8 cellular contexts compared by ENCODE assay signal in genomic region chr9:120579750-120580590, GRCh38.
DNase-seq lines count a peak whose midpoint lies in the region; ATAC-seq and TF ChIP-seq lines count a peak whose summit lies in the region.

TSS of gene CDK5RAP2 (minus strand) at chr9:120580167. CDS start at chr9:120579978, 189 bp downstream.

- H3K27me3 Mint-ChIP-seq in central memory CD8-positive, alpha-beta T cell = no peaks in the 10 kb centered on the region

- DNase-seq in AG09309 (ENCODE audit: low read depth) (peak; percentile 93), NCI-H446 (lab: John Stamatoyannopoulos, UW) (peak; percentile 83 to 96), iris pigment epithelial cell (ENCODE audit: low read depth) (peak; percentile 99)
- peak; percentile 87 for DNase-seq in activated CD4-positive, CD25-positive, alpha-beta regulatory T cell treated with anti-CD3 and anti-CD28 coated beads, Interleukin-2, amount 50 U/mL, for 16 hours (ENCODE audit: low read depth, low spot score)
- peak; percentile 74 to 86 for DNase-seq in central memory CD8-positive, alpha-beta T cell (ENCODE audit: low spot score in 2 of 2)
- peak; percentile 85 to 90 for DNase-seq in stimulated activated CD4-positive, alpha-beta T cell treated with anti-CD3 and anti-CD28 coated beads, Interleukin-12 subunit alpha, Interleukin-12 subunit beta, amount 100 ng/mL, for 24 hours (ENCODE audit: low read depth in 2 of 2)

- no peaks in the 10 kb centered on the region for H3K9me3 Mint-ChIP-seq in central memory CD8-positive, alpha-beta T cell

- peak within 1 kb of the TSS; percentile 76 for H3K4me3 ChIP-seq in AG09309 (ENCODE audit: control insufficient read depth, low read depth, low read length)

- ATAC-seq in GM19025 (IDR thresholded peaks at IDR 0.05; ENCODE audit: low read depth, unreplicated experiment) (peak; percentile 86), HG03342 (IDR thresholded peaks at IDR 0.05; ENCODE audit: unreplicated experiment) (peak; percentile 87)
- ATAC-seq in central memory CD8-positive, alpha-beta T cell (replicated peaks; ENCODE audit: extremely low read depth, poor library complexity, severe bottlenecking) = peak; percentile 97

- H3K4me1 Mint-ChIP-seq in central memory CD8-positive, alpha-beta T cell = peaks cover 63% of the 10 kb centered on the region

- peaks cover 5% of the 10 kb centered on the region for H3K36me3 Mint-ChIP-seq in central memory CD8-positive, alpha-beta T cell (ENCODE audit: insufficient read depth)

- no peak for TF ChIP-seq CTCF in AG09309 (IDR thresholded peaks at IDR 0.05; ENCODE audit: control insufficient read depth, insufficient read depth, low read depth, low read length, missing control alignments)

- H3K4me3 Mint-ChIP-seq in central memory CD8-positive, alpha-beta T cell = peak within 1 kb of the TSS; percentile 94

- H3K27ac Mint-ChIP-seq in central memory CD8-positive, alpha-beta T cell (ENCODE audit: low read depth) = peak within 1 kb of the TSS; percentile 97

Comparison
In these comparisons a context has a peak if more than half of its experiments do, and no peak if none do; other contexts are left out.
1. Peak in every context shown above with its lines: DNase-seq, ATAC-seq and H3K4me3 ChIP-seq.